13 cellular contexts compared by ENCODE assay signal in the genomic region with DNA sequence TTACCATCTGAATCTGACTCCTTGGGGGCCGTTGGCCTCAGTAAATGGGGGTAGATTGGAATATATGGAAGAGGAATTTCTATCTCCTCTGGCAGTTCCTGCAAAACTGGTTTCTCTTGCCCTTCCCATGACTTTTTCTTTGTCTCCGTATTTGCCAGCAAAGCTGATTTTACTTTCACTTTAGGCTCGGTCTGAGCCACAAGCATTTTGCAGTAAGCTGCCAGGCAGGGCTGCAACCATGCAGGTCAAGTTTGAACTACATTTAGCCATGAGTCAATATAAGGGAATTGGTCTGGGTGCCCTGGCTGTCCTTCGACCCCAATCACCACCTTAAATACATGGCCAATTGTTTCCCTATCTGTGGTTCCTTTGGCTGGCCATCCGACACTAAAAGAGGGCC.
DNase-seq lines count a peak whose midpoint lies in the region; ATAC-seq, FAIRE-seq and TF ChIP-seq lines count a peak whose summit lies in the region.
"Had no signal": no experiment of that assay in that cellular context is flagged by ENCODE, and none has a peak within 500 bp of the region (broad histone marks: within the 10 kb centered on the region; RNA-seq: fewer than 3 reads in every experiment).

No MANE protein-coding gene starts in this region.

- ATAC-seq in right cardiac atrium = no peak
- ATAC-seq in lung (ENCODE audit: insufficient read depth, low FRiP score) = peak; percentile 53
- ATAC-seq in GM19455 (IDR thresholded peaks at IDR 0.05; ENCODE audit: unreplicated experiment) = no peak
- ATAC-seq in activated T-cell treated with anti-CD3 and anti-CD28 coated beads, Interleukin-2, amount 50 U/mL, for 72 hours (replicated peaks in 1 of 2) = no peak

- no peaks in the 10 kb centered on the region for H3K4me1 Mint-ChIP-seq in activated T-cell treated with anti-CD3 and anti-CD28 coated beads, Interleukin-2, amount 50 U/mL, for 72 hours (ENCODE audit: low read depth)

- peaks cover 7 to 35% of the 10 kb centered on the region in 2 donors for H3K9me3 Mint-ChIP-seq in activated T-cell treated with anti-CD3 and anti-CD28 coated beads, Interleukin-2, amount 50 U/mL, for 72 hours

- H3K27me3 ChIP-seq in cardiac muscle cell (no peaks in the 10 kb centered on the region), right cardiac atrium (ENCODE audit: control insufficient read depth, insufficient read depth) (no peaks in the 10 kb centered on the region), bronchial epithelial cell (ENCODE audit: control insufficient read depth, insufficient read depth, low read length) (no peaks in the 10 kb centered on the region), lung (ENCODE audit: control insufficient read depth, insufficient read depth) (no peaks in the 10 kb centered on the region)
- H3K27me3 ChIP-seq: suprapubic skin had no signal

- TF ChIP-seq CTCF in cardiac muscle cell (IDR thresholded peaks at IDR 0.05; ENCODE audit: low read depth, low read length) (no peak), bronchial epithelial cell (IDR thresholded peaks at IDR 0.05; ENCODE audit: insufficient read depth, low read length, severe bottlenecking) (no peak), lung (IDR thresholded peaks at IDR 0.05; ENCODE audit: control extremely low read depth, extremely low read depth) (no peak)

- no peak for FAIRE-seq in bronchial epithelial cell (lab: Jason Lieb, UNC)
- FAIRE-seq: endothelial cell of umbilical vein, islet of Langerhans had no signal

- intact Hi-C loops in right cardiac atrium (cut with DNase I) = no loop called here

- H3K9me3 ChIP-seq in cardiac muscle cell (ENCODE audit: low read depth) (no peaks in the 10 kb centered on the region), right cardiac atrium (ENCODE audit: control insufficient read depth, low read length) (peaks cover 2% of the 10 kb centered on the region), lung (ENCODE audit: control insufficient read depth in 2 of 2, insufficient read depth in 1 of 2, low read length in 1 of 2) (peaks cover 4 to 36% of the 10 kb centered on the region in 2 donors)

- H3K4me3 Mint-ChIP-seq in activated T-cell treated with anti-CD3 and anti-CD28 coated beads, Interleukin-2, amount 50 U/mL, for 72 hours = no peak overlapping the region

- H3K4me3 ChIP-seq in cardiac muscle cell = no peak overlapping the region
- H3K4me3 ChIP-seq in right cardiac atrium (ENCODE audit: low read length) = no peak overlapping the region
- no peak overlapping the region for H3K4me3 ChIP-seq in bronchial epithelial cell (ENCODE audit: low read depth, low read length)
- H3K4me3 ChIP-seq in lung = no peak overlapping the region
- H3K4me3 ChIP-seq: suprapubic skin had no signal

- no peaks in the 10 kb centered on the region for H3K27me3 Mint-ChIP-seq in activated T-cell treated with anti-CD3 and anti-CD28 coated beads, Interleukin-2, amount 50 U/mL, for 72 hours (ENCODE audit: low read depth)

- WGBS in right cardiac atrium = 94% methylated on average over 5 of the region's 5 CpGs
- 71 to 79% methylated on average over 5 of the region's 5 CpGs for WGBS in lung, 2 donors

- H3K4me1 ChIP-seq in cardiac muscle cell (ENCODE audit: low read depth) = no peaks in the 10 kb centered on the region
- H3K4me1 ChIP-seq in right cardiac atrium (ENCODE audit: control insufficient read depth, insufficient read depth, low read length) = no peaks in the 10 kb centered on the region
- H3K4me1 ChIP-seq in lung (ENCODE audit: control insufficient read depth in 2 of 2, insufficient read depth in 2 of 2, low read length in 2 of 2) = no peaks in the 10 kb centered on the region
- H3K4me1 ChIP-seq: suprapubic skin had no signal

- peaks cover 43 to 65% of the 10 kb centered on the region in 2 donors for H3K36me3 Mint-ChIP-seq in activated T-cell treated with anti-CD3 and anti-CD28 coated beads, Interleukin-2, amount 50 U/mL, for 72 hours (ENCODE audit: insufficient read depth in 2 of 2)

- H3K27ac ChIP-seq in cardiac muscle cell (peak overlapping the region; percentile 51), right cardiac atrium (ENCODE audit: low read length) (no peak overlapping the region), lung (ENCODE audit: low read depth in 1 of 2, low read length in 1 of 2) (no peak overlapping the region)
- H3K27ac ChIP-seq: suprapubic skin had no signal

- DNase-seq in cardiac muscle cell (ENCODE audit: low read depth in 1 of 2, low spot score in 1 of 2) = no peak
- no peak for DNase-seq in right cardiac atrium
- DNase-seq in bronchial epithelial cell (ENCODE audit: low read depth) = peak; percentile 60
- DNase-seq in lung (ENCODE audit: low spot score) = peak; percentile 34
- DNase-seq in T-helper 9 cell = no peak
- DNase-seq in GM03348 (ENCODE audit: low spot score) = no peak
- no peak for DNase-seq in activated T-cell treated with anti-CD3 and anti-CD28 coated beads, Interleukin-2, amount 50 U/mL, for 72 hours
- DNase-seq: EL, NCI-H1105 had no signal

- peaks cover 82% of the 10 kb centered on the region for H3K36me3 ChIP-seq in cardiac muscle cell
- H3K36me3 ChIP-seq in bronchial epithelial cell (ENCODE audit: control insufficient read depth, insufficient read depth, low read length) = peaks cover 1% of the 10 kb centered on the region
- peaks cover 35 to 41% of the 10 kb centered on the region in 2 donors for H3K36me3 ChIP-seq in lung (ENCODE audit: control insufficient read depth in 2 of 2, insufficient read depth in 2 of 2, low read length in 2 of 2)

- H3K27ac Mint-ChIP-seq in activated T-cell treated with anti-CD3 and anti-CD28 coated beads, Interleukin-2, amount 50 U/mL, for 72 hours = no peak overlapping the region

Comparison
In these comparisons a context has a peak if more than half of its experiments do, and no peak if none do; other contexts are left out.
1. DNase-seq: peak in bronchial epithelial cell (single experiment) and lung (single experiment); none in cardiac muscle cell (0 of 2), right cardiac atrium (0 of 3), T-helper 9 cell (single experiment), GM03348 (single experiment) and activated T-cell treated with anti-CD3 and anti-CD28 coated beads, Interleukin-2, amount 50 U/mL, for 72 hours (0 of 2).